Comparison of ENCODE assay signal across 23 cellular contexts in the genomic region with DNA sequence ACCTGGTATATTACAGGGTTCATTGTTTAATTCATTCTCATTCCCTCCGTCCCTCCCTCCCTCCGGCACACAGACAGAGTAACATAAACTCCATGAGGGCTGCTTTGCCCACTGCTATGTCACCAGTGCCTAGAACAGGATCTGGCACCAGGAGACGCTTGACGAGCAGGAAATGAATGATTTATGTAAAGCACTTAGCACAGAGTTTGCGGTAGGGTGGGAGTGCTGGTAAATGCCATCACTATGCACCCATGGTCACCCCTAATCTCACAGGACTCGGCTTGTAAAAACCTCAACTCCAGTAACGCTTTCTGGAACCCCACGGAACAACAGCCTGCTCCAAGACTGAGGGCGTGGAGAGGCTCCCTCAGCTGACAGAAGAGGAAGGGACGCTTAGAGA.
A peak's percentile ranks its signal among the peaks of the same experiment; 100 is the strongest.
DNase-seq lines count a peak whose midpoint lies in the region; TF ChIP-seq lines count a peak whose summit lies in the region.
"Had no signal": no experiment of that assay in that cellular context is flagged by ENCODE, and none has a peak within 500 bp of the region (broad histone marks: within the 10 kb centered on the region; RNA-seq: fewer than 3 reads in every experiment).

No MANE protein-coding gene starts in this region.

- DNase-seq in CD14-positive monocyte (ENCODE audit: low spot score) (no peak), NCI-H69 (lab: John Stamatoyannopoulos, UW) (peak; percentile 59), neuronal stem cell (ENCODE audit: low spot score) (no peak), kidney glomerular epithelial cell (lab: John Stamatoyannopoulos, UW) (no peak), erythroblast (lab: John Stamatoyannopoulos, UW) (no peak), LoVo (ENCODE audit: low spot score) (no peak), tibial nerve (ENCODE audit: low spot score in 2 of 2) (no peak)
- DNase-seq: activated CD4-positive, alpha-beta T cell treated with anti-CD3 and anti-CD28 coated beads for 48 hours; activated naive CD4-positive, alpha-beta T cell treated with anti-CD3 and anti-CD28 coated beads, Interleukin-2, amount 10 ng/mL, durations not matched to agents 7 days and 5 days; activated T-cell treated with anti-CD3 and anti-CD28 coated beads, Interleukin-2, amount 50 U/mL, for 48 hours; CD4-positive, CD25-positive, alpha-beta regulatory T cell; colonic mucosa; effector memory CD4-positive, alpha-beta T cell; EL; hypothalamus; mucosa of descending colon; NCI-H1436 treated with DMSO at 0.1 percent for 48 hours; stimulated activated CD4-positive, alpha-beta T cell treated with anti-CD3 and anti-CD28 coated beads, Interleukin-1b, Interleukin-23, amount 100 ng/mL, for 48 hours had no signal

- no peak overlapping the region for H3K27ac Mint-ChIP-seq in CD14-positive monocyte
- peak overlapping the region in 4 of 5 experiments; percentile 7 to 95 (median 69) for H3K27ac Mint-ChIP-seq in brain
- H3K27ac Mint-ChIP-seq: activated naive CD4-positive, alpha-beta T cell treated with anti-CD3 and anti-CD28 coated beads, Interleukin-2, amount 10 ng/mL, durations not matched to agents 7 days and 5 days; T-helper 1 cell treated with Interleukin-12 subunit alpha and Interleukin-12 subunit beta and Interleukin-4 antibody, amounts not matched to agents 30 μg/mL and 1 μg/mL, for 36 hours had no signal

- H3K9me3 ChIP-seq in neuronal stem cell (replicated peaks in 1 of 2; ENCODE audit: control insufficient read depth in 2 of 2, insufficient read depth in 1 of 2, low read depth in 1 of 2, low read length in 2 of 2), result no peaks in the 10 kb centered on the region
- H3K9me3 ChIP-seq in tibial nerve, result no peaks in the 10 kb centered on the region
- H3K9me3 ChIP-seq: colonic mucosa, esophagus muscularis mucosa, mucosa of descending colon, neutrophil had no signal

- H3K27me3 Mint-ChIP-seq in CD14-positive monocyte (ENCODE audit: low read depth in 3 of 3) (peaks cover 25 to 37% (median 25%) of the 10 kb centered on the region in 3 donors), brain (peaks cover 20% of the 10 kb centered on the region)

- H3K9me3 Mint-ChIP-seq in CD14-positive monocyte (no peaks in the 10 kb centered on the region), brain (no peaks in the 10 kb centered on the region)
- H3K9me3 Mint-ChIP-seq: activated naive CD4-positive, alpha-beta T cell treated with anti-CD3 and anti-CD28 coated beads, Interleukin-2, amount 10 ng/mL, durations not matched to agents 7 days and 5 days; T-helper 1 cell treated with Interleukin-12 subunit alpha and Interleukin-12 subunit beta and Interleukin-4 antibody, amounts not matched to agents 30 μg/mL and 1 μg/mL, for 36 hours had no signal

- no peak overlapping the region for H3K23ac ChIP-seq in neuronal stem cell (ENCODE audit: low read depth, low read length, poor library complexity)

- H2BK12ac ChIP-seq in neuronal stem cell (ENCODE audit: low read length), result no peak overlapping the region

- H4K91ac ChIP-seq in neuronal stem cell (ENCODE audit: low read depth, low read length, poor library complexity), result no peak overlapping the region

- H3K36me3 Mint-ChIP-seq in CD14-positive monocyte (peaks cover 0 to 2% of the 10 kb centered on the region in 2 donors), brain (no peaks in the 10 kb centered on the region)
- H3K36me3 Mint-ChIP-seq: activated naive CD4-positive, alpha-beta T cell treated with anti-CD3 and anti-CD28 coated beads, Interleukin-2, amount 10 ng/mL, durations not matched to agents 7 days and 5 days; CD4-positive, CD25-positive, alpha-beta regulatory T cell had no signal

- H3K27me3 ChIP-seq in neuronal stem cell (ENCODE audit: control insufficient read depth in 3 of 3, insufficient read depth in 3 of 3, low read depth in 1 of 3, low read length in 3 of 3) (no peaks in the 10 kb centered on the region), tibial nerve (no peaks in the 10 kb centered on the region)
- H3K27me3 ChIP-seq: colonic mucosa, esophagus muscularis mucosa had no signal

- H3K36me3 ChIP-seq in neuronal stem cell (replicated peaks in 1 of 2; ENCODE audit: control insufficient read depth in 2 of 2, insufficient read depth in 2 of 2, low read length in 2 of 2), result peaks cover 0 to under 1% of the 10 kb centered on the region in 2 donors
- H3K36me3 ChIP-seq in tibial nerve, result no peaks in the 10 kb centered on the region
- H3K36me3 ChIP-seq: colonic mucosa, esophagus muscularis mucosa, neutrophil had no signal

- H2BK5ac ChIP-seq in neuronal stem cell (ENCODE audit: low read length), result no peak overlapping the region

- H3K4me3 Mint-ChIP-seq in CD14-positive monocyte (peak overlapping the region; percentile 43 to 76), brain (no peak overlapping the region)
- H3K4me3 Mint-ChIP-seq: activated naive CD4-positive, alpha-beta T cell treated with anti-CD3 and anti-CD28 coated beads, Interleukin-2, amount 10 ng/mL, durations not matched to agents 7 days and 5 days; CD4-positive, CD25-positive, alpha-beta regulatory T cell; T-helper 1 cell treated with Interleukin-12 subunit alpha and Interleukin-12 subunit beta and Interleukin-4 antibody, amounts not matched to agents 30 μg/mL and 1 μg/mL, for 36 hours had no signal

- no peak overlapping the region for H2BK120ac ChIP-seq in neuronal stem cell (ENCODE audit: low read depth, low read length)

- H2BK15ac ChIP-seq in neuronal stem cell (ENCODE audit: low read length), result no peak overlapping the region

- no peak for TF ChIP-seq EP300 in tibial nerve (IDR thresholded peaks at IDR 0.05)

- TF ChIP-seq POLR2A in erythroblast (IDR thresholded peaks at IDR 0.05; ENCODE audit: low read length), result no peak
- TF ChIP-seq POLR2A in tibial nerve (IDR thresholded peaks at IDR 0.05), result no peak

- no peak overlapping the region for H4K8ac ChIP-seq in neuronal stem cell (ENCODE audit: low read depth, low read length)

- H3K4me1 ChIP-seq in neuronal stem cell (ENCODE audit: control insufficient read depth in 2 of 2, insufficient read depth in 1 of 2, low read depth in 1 of 2, low read length in 2 of 2) (peaks cover 41 to 43% of the 10 kb centered on the region in 2 donors), tibial nerve (peaks cover 0 to 26% (median 0%) of the 10 kb centered on the region in 4 donors)
- H3K4me1 ChIP-seq: colonic mucosa had no signal

- intact Hi-C loops in CD14-positive monocyte (cut with micrococcal nuclease), result no loop called here

- H3K4me1 Mint-ChIP-seq in CD14-positive monocyte, result peaks cover 24% of the 10 kb centered on the region
- H3K4me1 Mint-ChIP-seq in brain, result peaks cover 70% of the 10 kb centered on the region

- peak overlapping the region; percentile 22 for H3K14ac ChIP-seq in neuronal stem cell (ENCODE audit: low read length)

- H2AK5ac ChIP-seq in neuronal stem cell (ENCODE audit: low read depth, low read length), result no peak overlapping the region

- H2AFZ ChIP-seq in neuronal stem cell (ENCODE audit: low read length), result no peak overlapping the region

- WGBS in neuronal stem cell (ENCODE audit: extremely low coverage in 2 of 2, insufficient read length in 2 of 2, insufficient replicate concordance in 1 of 2), 2 donors, result no CpG with 5 or more reads among the region's 10 CpGs
- 54 to 65% methylated on average over 10 of the region's 10 CpGs for WGBS in tibial nerve, 2 donors

- no peak overlapping the region for H3K9ac ChIP-seq in neuronal stem cell (ENCODE audit: low read depth, low read length, poor library complexity)

- H3K18ac ChIP-seq in neuronal stem cell (ENCODE audit: low read length), result peak overlapping the region; percentile 34

- H3K4ac ChIP-seq in neuronal stem cell (ENCODE audit: low read length), result no peak overlapping the region

- H3K4me2 ChIP-seq in neuronal stem cell (ENCODE audit: insufficient read depth, low read length, poor library complexity, severe bottlenecking), result no peak overlapping the region

- no peak for TF ChIP-seq CTCF in CD14-positive monocyte (IDR thresholded peaks at IDR 0.05)
- no peak for TF ChIP-seq CTCF in brain (conservative IDR thresholded peaks at IDR 0.05)
- TF ChIP-seq CTCF in tibial nerve (IDR thresholded peaks at IDR 0.05), result no peak

- H3K4me3 ChIP-seq in neuronal stem cell (ENCODE audit: low read length in 2 of 2) (no peak overlapping the region), tibial nerve (no peak overlapping the region)
- H3K4me3 ChIP-seq: colonic mucosa, esophagus muscularis mucosa, mucosa of descending colon, skin epidermis had no signal

- H3K27ac ChIP-seq in neuronal stem cell (replicated peaks; ENCODE audit: low read length) (no peak overlapping the region), tibial nerve (no peak overlapping the region)
- H3K27ac ChIP-seq: colonic mucosa, esophagus muscularis mucosa, neutrophil, skin epidermis had no signal

- peaks cover 4% of the 10 kb centered on the region for H3K79me1 ChIP-seq in neuronal stem cell (ENCODE audit: low read depth, low read length)

Comparison
In these comparisons a context has a peak if more than half of its experiments do, and no peak if none do; other contexts are left out.
1. H3K27ac Mint-ChIP-seq: peak in brain (4 of 5); none in CD14-positive monocyte (0 of 7).
2. H3K4me3 Mint-ChIP-seq: peak in CD14-positive monocyte (2 of 2); none in brain (0 of 5).